ENCODE assay signal across 16 cellular contexts in genomic region chr19:34305221-34306058, GRCh38. TPM values are rescaled to one million over a fixed set of nuclear protein-coding genes. Genes with fewer than 3 reads are reported as not detected.
DNase-seq lines count a peak whose midpoint lies in the region; ATAC-seq and TF ChIP-seq lines count a peak whose summit lies in the region.
"Had no signal": no experiment of that assay in that cellular context is flagged by ENCODE, and none has a peak within 500 bp of the region (broad histone marks: within the 10 kb centered on the region; RNA-seq: fewer than 3 reads in every experiment).

No MANE protein-coding gene starts in this region.

- in situ Hi-C loops in transverse colon (cut with MboI; ENCODE audit: low pct_ligation_motif_present in 1 of 4, low pct_unique_long_range_greater_than_20kb in 1 of 4, low sequenced_read_pairs in 3 of 4), result no loop called here

- 78 to 84% methylated on average over 10 of the region's 10 CpGs for WGBS in lung, 2 donors
- WGBS in transverse colon (ENCODE audit: low coverage in 1 of 2), 2 donors, result 72 to 82% methylated on average over 6 to 10 of the region's 10 CpGs
- 35 to 41% (median 37%) methylated on average over 10 of the region's 10 CpGs for WGBS in ovary, 3 donors

- H3K36me3 Mint-ChIP-seq in MCF 10A (ENCODE audit: insufficient read depth, unreplicated experiment), result peaks cover 29% of the 10 kb centered on the region

- DNase-seq in breast epithelium (ENCODE audit: low spot score in 2 of 2) (no peak), MCF 10A (ENCODE audit: unreplicated experiment) (no peak), dorsolateral prefrontal cortex (no peak), lung (ENCODE audit: low spot score) (no peak), transverse colon (no peak), ovary (no peak), Ammon's horn (ENCODE audit: low spot score) (no peak)
- no peak for DNase-seq in stimulated activated CD4-positive, alpha-beta T cell treated with anti-CD3 and anti-CD28 coated beads, Interleukin-12 subunit alpha, Interleukin-12 subunit beta, amount 100 ng/mL, for 4 hours
- DNase-seq: activated B cell treated with CpG ODN at 0.5 μM for 24 hours; activated CD8-positive, alpha-beta memory T cell treated with anti-CD3 and anti-CD28 coated beads, Interleukin-2, amount 50 U/mL, for 4 hours; effector memory CD4-positive, alpha-beta T cell; left lung; NCI-H226; spleen had no signal

- no peaks in the 10 kb centered on the region for H3K27me3 Mint-ChIP-seq in MCF 10A (ENCODE audit: insufficient read depth, unreplicated experiment)
- H3K27me3 Mint-ChIP-seq: activated B cell treated with CpG ODN at 0.5 μM for 24 hours had no signal

- H3K27ac ChIP-seq in breast epithelium (peak overlapping the region; percentile 50 to 83), dorsolateral prefrontal cortex (peak overlapping the region in 35 of 59 donors; percentile 4 to 78 (median 49)), lung (ENCODE audit: low read depth in 1 of 2, low read length in 1 of 2) (peak overlapping the region; percentile 39 to 41), transverse colon (peak overlapping the region; percentile 0 to 74 (median 29)), ovary (peak overlapping the region in 1 of 2 donors; percentile 39)
- H3K27ac ChIP-seq: neutrophil had no signal

- TF ChIP-seq POLR2A in breast epithelium (IDR thresholded peaks at IDR 0.05) (no peak), transverse colon (IDR thresholded peaks at IDR 0.05) (no peak), ovary (IDR thresholded peaks at IDR 0.05) (no peak)

- BruUV-seq in MCF 10A (replicated peaks; lab: Mats Ljungman, UMichigan), result no TSS peak

- H3K27ac Mint-ChIP-seq in MCF 10A (ENCODE audit: low read depth, unreplicated experiment), result no peak overlapping the region
- H3K27ac Mint-ChIP-seq: activated B cell treated with CpG ODN at 0.5 μM for 24 hours had no signal

- no peaks in the 10 kb centered on the region for H3K4me1 Mint-ChIP-seq in MCF 10A (ENCODE audit: insufficient read depth, unreplicated experiment)

- CTCF ChIA-PET in MCF 10A (lab: Yijun Ruan, JAX), result interaction anchor here (0.6 to 0.7 kb wide), 2 partner anchors 41 to 1756 kb away, joined by 3 read pairs; no protein-coding TSS in a partner anchor

- H3K27me3 ChIP-seq in breast epithelium, result no peaks in the 10 kb centered on the region
- H3K27me3 ChIP-seq in dorsolateral prefrontal cortex, result no peaks in the 10 kb centered on the region
- no peaks in the 10 kb centered on the region for H3K27me3 ChIP-seq in lung (ENCODE audit: control insufficient read depth, insufficient read depth)
- no peaks in the 10 kb centered on the region for H3K27me3 ChIP-seq in transverse colon
- H3K27me3 ChIP-seq in ovary, result no peaks in the 10 kb centered on the region
- H3K27me3 ChIP-seq: left lung, spleen had no signal

- no peak overlapping the region for H3K4me3 ChIP-seq in breast epithelium
- no peak overlapping the region for H3K4me3 ChIP-seq in dorsolateral prefrontal cortex
- no peak overlapping the region for H3K4me3 ChIP-seq in lung
- no peak overlapping the region for H3K4me3 ChIP-seq in transverse colon
- no peak overlapping the region for H3K4me3 ChIP-seq in ovary
- H3K4me3 ChIP-seq: left lung, spleen had no signal

- H3K9me3 Mint-ChIP-seq in MCF 10A (ENCODE audit: unreplicated experiment), result no peaks in the 10 kb centered on the region
- H3K9me3 Mint-ChIP-seq: activated B cell treated with CpG ODN at 0.5 μM for 24 hours had no signal

- H3K9me3 ChIP-seq in breast epithelium, result no peaks in the 10 kb centered on the region
- H3K9me3 ChIP-seq in lung (ENCODE audit: control insufficient read depth in 2 of 2, insufficient read depth in 1 of 2, low read length in 1 of 2), result peaks cover 0 to under 1% of the 10 kb centered on the region in 2 donors
- H3K9me3 ChIP-seq in transverse colon, result no peaks in the 10 kb centered on the region
- no peaks in the 10 kb centered on the region for H3K9me3 ChIP-seq in ovary
- H3K9me3 ChIP-seq: left lung, neutrophil, spleen had no signal

- TF ChIP-seq CTCF in breast epithelium (IDR thresholded peaks at IDR 0.05) (no peak), MCF 10A (IDR thresholded peaks at IDR 0.05; ENCODE audit: unreplicated experiment) (no peak), dorsolateral prefrontal cortex (IDR thresholded peaks at IDR 0.05 in 54 of 56, conservative IDR thresholded peaks at IDR 0.05 in 2 of 56; ENCODE audit: low read depth in 1 of 56, partially characterized antibody in 56 of 56) (no peak), lung (IDR thresholded peaks at IDR 0.05; ENCODE audit: control extremely low read depth, extremely low read depth) (no peak), transverse colon (IDR thresholded peaks at IDR 0.05) (no peak), ovary (IDR thresholded peaks at IDR 0.05) (no peak)

- H3K36me3 ChIP-seq in breast epithelium, result no peaks in the 10 kb centered on the region
- H3K36me3 ChIP-seq in lung (ENCODE audit: control insufficient read depth in 2 of 2, insufficient read depth in 2 of 2, low read length in 2 of 2), result peaks cover 0 to 5% of the 10 kb centered on the region in 2 donors
- H3K36me3 ChIP-seq in transverse colon, result no peaks in the 10 kb centered on the region
- H3K36me3 ChIP-seq in ovary, result no peaks in the 10 kb centered on the region
- H3K36me3 ChIP-seq: neutrophil had no signal

- H3K4me3 Mint-ChIP-seq in MCF 10A (ENCODE audit: unreplicated experiment), result no peak overlapping the region
- H3K4me3 Mint-ChIP-seq: activated B cell treated with CpG ODN at 0.5 μM for 24 hours had no signal

- H3K4me1 ChIP-seq in breast epithelium, result peaks cover 8 to 15% of the 10 kb centered on the region in 2 donors
- H3K4me1 ChIP-seq in lung (ENCODE audit: control insufficient read depth in 2 of 2, insufficient read depth in 2 of 2, low read length in 2 of 2), result peaks cover 11 to 18% of the 10 kb centered on the region in 2 donors
- H3K4me1 ChIP-seq in transverse colon, result peaks cover 5 to 67% (median 26%) of the 10 kb centered on the region in 4 donors
- peaks cover 18% of the 10 kb centered on the region for H3K4me1 ChIP-seq in ovary (ENCODE audit: insufficient read depth)

- intact Hi-C loops in breast epithelium (cut with DNase I; ENCODE audit: low total_unique reads), result no loop called here
- intact Hi-C loops in MCF 10A (cut with micrococcal nuclease), result no loop called here
- intact Hi-C loops in dorsolateral prefrontal cortex (cut with DNase I), result no loop called here
- intact Hi-C loops in transverse colon (cut with DNase I; ENCODE audit: low total_unique reads), result no loop called here
- intact Hi-C loops in ovary (cut with DNase I), result no loop called here

- no peak for TF ChIP-seq EP300 in transverse colon (IDR thresholded peaks at IDR 0.05; ENCODE audit: low read depth)
- no peak for TF ChIP-seq EP300 in ovary (IDR thresholded peaks at IDR 0.05)

- POLR2A ChIA-PET in MCF 10A (lab: Yijun Ruan, JAX), result interaction anchor here (0.8 kb wide), 1 partner anchor 98 kb away, joined by 4 read pairs; no protein-coding TSS in a partner anchor

- no peak for ATAC-seq in lung (ENCODE audit: insufficient read depth, low FRiP score)
- ATAC-seq: left lung, SK-N-SH treated with all-trans-retinoic acid at 6 μM for 48 hours had no signal

RNA-seq across cellular contexts. Expression of gene GARRE1, which starts 51.1 kb away (rescaled TPM):
- total RNA-seq in breast epithelium (10 to 100 TPM; 21.0 to 43.9 (median 25.2) TPM), MCF 10A (2022) (12.8 and 19.1 TPM in 2 replicates), dorsolateral prefrontal cortex (10 to 100 TPM; 15.6 to 45.4 (median 24.2) TPM), lung (10 to 100 TPM; 19.2 to 69.0 TPM), transverse colon (10 to 100 TPM; 16.7 to 27.8 (median 22.7) TPM), ovary (10 to 100 TPM; 13.6 to 30.0 (median 22.5) TPM)
- polyA plus RNA-seq in lung (10 to 100 TPM in 1 of 2 donors, 1 to 10 TPM in 1; 6.7 to 10.1 TPM), ovary (10 to 100 TPM; 13.3 to 39.1 TPM)

RNA-seq across cellular contexts. Expression of gene GPI, which starts 59.6 kb away (rescaled TPM):
- total RNA-seq in breast epithelium, result 100 to 1,000 TPM in 2 of 3 donors, 10 to 100 TPM in 1; 97.9 to 130 (median 113) TPM
- total RNA-seq in MCF 10A (2022), result 139 and 201 TPM in 2 replicates
- 100 to 1,000 TPM; 264 to 683 (median 537) TPM for total RNA-seq in dorsolateral prefrontal cortex
- 100 to 1,000 TPM in 1 of 2 donors, 10 to 100 TPM in 1; 91.3 to 225 TPM for total RNA-seq in lung
- 100 to 1,000 TPM in 1 of 2 donors, 10 to 100 TPM in 1; 79.8 to 151 TPM for polyA plus RNA-seq in lung
- total RNA-seq in transverse colon, result 100 to 1,000 TPM; 112 to 531 (median 220) TPM
- total RNA-seq in ovary, result 100 to 1,000 TPM in 6 of 7 donors, 10 to 100 TPM in 1; 70.1 to 187 (median 128) TPM
- polyA plus RNA-seq in ovary, result 100 to 1,000 TPM in 1 of 2 donors, 10 to 100 TPM in 1; 71.4 to 123 TPM
